Comparison of ENCODE assay signal across 8 cellular contexts in genomic region chr1:203504400-203505250, GRCh38. TPM values are rescaled to one million over a fixed set of nuclear protein-coding genes. Genes with fewer than 3 reads are reported as not detected.
DNase-seq lines count a peak whose midpoint lies in the region; ATAC-seq and TF ChIP-seq lines count a peak whose summit lies in the region.

No MANE protein-coding gene starts in this region.

- no TSS peak for BruUV-seq in OCI-LY7 (replicated peaks; lab: Mats Ljungman, UMichigan)

- no peaks in the 10 kb centered on the region for H4K20me1 ChIP-seq in OCI-LY7 (ENCODE audit: insufficient read depth, low read length)

- H3K4me3 ChIP-seq in Jurkat, Clone E6-1 (ENCODE audit: low read length): no peak overlapping the region
- H3K4me3 ChIP-seq in OCI-LY7 (ENCODE audit: low read depth, low read length, poor library complexity, severe bottlenecking) (no peak overlapping the region), epithelial cell of proximal tubule (ENCODE audit: low read depth, low read length) (no peak overlapping the region)

- H3K36me3 ChIP-seq in OCI-LY7 (ENCODE audit: insufficient read depth, low read length): no peaks in the 10 kb centered on the region

- no peak overlapping the region for H3K27ac ChIP-seq in OCI-LY7 (ENCODE audit: low read depth, low read length, poor library complexity, severe bottlenecking)

- no peaks in the 10 kb centered on the region for H3K79me2 ChIP-seq in OCI-LY7 (ENCODE audit: insufficient read depth, low read depth, low read length)

- intact Hi-C loops in OCI-LY7 (cut with micrococcal nuclease; ENCODE audit: unreplicated experiment): loop anchor here (1.0 to 10.0 kb wide), 4 partner anchors 123 to 858 kb away; partner anchors contain the start of gene ATP2B4

- H3K4me1 ChIP-seq in OCI-LY7 (ENCODE audit: insufficient read depth, low read length, poor library complexity, severe bottlenecking): no peaks in the 10 kb centered on the region

- TF ChIP-seq CTCF in OCI-LY7 (conservative IDR thresholded peaks at IDR 0.05; ENCODE audit: low read length): peak; percentile 96
- peak; percentile 83 for TF ChIP-seq CTCF in epithelial cell of proximal tubule (conservative IDR thresholded peaks at IDR 0.05; ENCODE audit: low read depth, low read length)

- H3K9me3 ChIP-seq in OCI-LY7 (ENCODE audit: low read length): no peaks in the 10 kb centered on the region

- CTCF ChIA-PET in OCI-LY7 (lab: Charles Lee; ENCODE audit: unreplicated experiment): interaction anchor here (0.5 to 2.0 kb wide), 3 partner anchors 124 to 198 kb away, joined by 3 to 11 read pairs (median 3); no protein-coding TSS in a partner anchor

- POLR2A ChIA-PET in OCI-LY7 (lab: Charles Lee): interaction anchor here (0.6 to 0.9 kb wide), 4 partner anchors 23 to 227 kb away, joined by 3 to 9 read pairs (median 4); no protein-coding TSS in a partner anchor

- no peak for ATAC-seq in GM18858 (IDR thresholded peaks at IDR 0.05; ENCODE audit: unreplicated experiment)

- peak overlapping the region; percentile 70 for H2AFZ ChIP-seq in OCI-LY7 (ENCODE audit: low read length)

- H3K9me2 ChIP-seq in OCI-LY7 (ENCODE audit: insufficient read depth, low read length): no peaks in the 10 kb centered on the region

- peak; percentile 70 for DNase-seq in COR-L47 (lab: John Stamatoyannopoulos, UW)
- DNase-seq in Jurkat, Clone E6-1 (ENCODE audit: low read depth, low spot score): peak; percentile 62
- peak; percentile 81 for DNase-seq in OCI-LY7 (ENCODE audit: low spot score)
- peak; percentile 90 for DNase-seq in activated CD8-positive, alpha-beta memory T cell treated with anti-CD3 and anti-CD28 coated beads, Interleukin-2, amount 50 U/mL, for 48 hours
- no peak for DNase-seq in epithelial cell of proximal tubule (ENCODE audit: low read depth)
- DNase-seq in myocyte (ENCODE audit: low read depth): peak; percentile 90
- peak; percentile 88 for DNase-seq in stimulated activated CD8-positive, alpha-beta memory T cell treated with anti-CD3 and anti-CD28 coated beads, Interleukin-4, amount 100 ng/mL, for 48 hours

- H3K4me2 ChIP-seq in OCI-LY7 (ENCODE audit: low read length): peak overlapping the region; percentile 43

RNA-seq across cellular contexts. Expression of gene OPTC, which starts 10.7 kb away (rescaled TPM):
- not detected for polyA plus RNA-seq in Jurkat, Clone E6-1 (2012; ENCODE audit: insufficient read depth, insufficient read length)
- not detected in 2 replicates for total RNA-seq in OCI-LY7 (2014; rRNA removed; shearing (Covaris generic))
- total RNA-seq in OCI-LY7 (2022) (not detected in 2 replicates), epithelial cell of proximal tubule (not detected in 2 replicates), myocyte (not detected in 2 replicates)
- polyA plus RNA-seq in myocyte (2012): not detected

RNA-seq across cellular contexts. Expression of gene PRELP, which starts 29.0 kb away (rescaled TPM):
- not detected for polyA plus RNA-seq in Jurkat, Clone E6-1 (2012; ENCODE audit: insufficient read depth, insufficient read length)
- total RNA-seq in OCI-LY7 (2014; rRNA removed; shearing (Covaris generic)): 0.03 TPM in 1 of 2 replicates, not detected in the other
- total RNA-seq in OCI-LY7 (2022) (not detected in 2 replicates), epithelial cell of proximal tubule (not detected in 2 replicates), myocyte (0.11 and 0.31 TPM in 2 replicates)
- 1.2 TPM for polyA plus RNA-seq in myocyte (2012)
